1 cellular context compared by ENCODE assay signal in genomic region chr12:122226366-122227222, GRCh38.
A peak's percentile ranks its signal among the peaks of the same experiment; 100 is the strongest.
TF ChIP-seq lines count a peak whose summit lies in the region.

No MANE protein-coding gene starts in this region.

TF ChIP-seq in WTC11, 78 proteins besides CTCF, POLR2A, EP300 and RAD21 (continued from another document):
- TF ChIP-seq ZSCAN18 (CRISPR knock-in tag; IDR thresholded peaks at IDR 0.05) (no peak), ATF6 (CRISPR knock-in tag; IDR thresholded peaks at IDR 0.05) (no peak; the same call in 1 of the 2 replicates), CREM (CRISPR knock-in tag; IDR thresholded peaks at IDR 0.05) (no peak; the same call in 1 of the 2 replicates), NR3C1 (CRISPR knock-in tag; conservative IDR thresholded peaks at IDR 0.05; ENCODE audit: low read depth) (no peak), NR2C2 (CRISPR knock-in tag; IDR thresholded peaks at IDR 0.05) (peak; percentile 84), GTF2I (CRISPR knock-in tag; conservative IDR thresholded peaks at IDR 0.05) (no peak), RELA (CRISPR knock-in tag; IDR thresholded peaks at IDR 0.05; ENCODE audit: borderline replicate concordance) (peak; percentile 98), STAT6 (CRISPR knock-in tag; conservative IDR thresholded peaks at IDR 0.05; ENCODE audit: low read depth) (no peak), ZNF396 (CRISPR knock-in tag; IDR thresholded peaks at IDR 0.05; ENCODE audit: borderline replicate concordance) (no peak), E2F5 (CRISPR knock-in tag; IDR thresholded peaks at IDR 0.05) (peak; percentile 91; the same call in 1 of the 2 replicates), HMGA2 (CRISPR knock-in tag; IDR thresholded peaks at IDR 0.05) (no peak)
